Comparison of ENCODE assay signal across 24 cellular contexts in genomic region chr1:47769983-47770382, GRCh38.
"Had no signal": no experiment of that assay in that cellular context is flagged by ENCODE, and none has a peak within 500 bp of the region (broad histone marks: within the 10 kb centered on the region; RNA-seq: fewer than 3 reads in every experiment).

No MANE protein-coding gene starts in this region.

- ATAC-seq: foreskin keratinocyte, gastroesophageal sphincter, heart left ventricle, left cardiac atrium, left lung, left ventricle myocardium superior, mucosa of descending colon had no signal

- H3K27ac ChIP-seq: colonic mucosa, dorsolateral prefrontal cortex, foreskin keratinocyte, gastroesophageal sphincter, heart left ventricle, hepatocyte, left lung had no signal

- DNase-seq: colonic mucosa; dermis blood vessel endothelial cell; dorsolateral prefrontal cortex; effector CD4-positive, alpha-beta T cell; effector memory CD4-positive, alpha-beta T cell; foreskin keratinocyte; hypothalamus; immature natural killer cell; islet precursor cell; left cardiac atrium; left lung; left ventricle myocardium superior; mammary epithelial cell; mesendoderm; midbrain; mucosa of descending colon; naive B cell had no signal

- H3K4me2 ChIP-seq: hepatocyte had no signal

- H3K4me3 ChIP-seq: colonic mucosa, dorsolateral prefrontal cortex, esophagus muscularis mucosa, gastroesophageal sphincter, heart left ventricle, hepatocyte, left lung, lung, mucosa of descending colon had no signal

- H3K4me1 ChIP-seq: colonic mucosa, foreskin keratinocyte, gastroesophageal sphincter, left lung had no signal

- H3K36me3 ChIP-seq: colonic mucosa, heart left ventricle, left lung had no signal

- H3K27me3 ChIP-seq: colonic mucosa, dorsolateral prefrontal cortex, esophagus muscularis mucosa, foreskin keratinocyte, gastroesophageal sphincter, heart left ventricle, hepatocyte, left lung had no signal

- H3K79me2 ChIP-seq: hepatocyte had no signal

- FAIRE-seq: endothelial cell of umbilical vein, frontal cortex had no signal

- H2AFZ ChIP-seq: hepatocyte had no signal

- H3K9me3 ChIP-seq: colonic mucosa, esophagus muscularis mucosa, gastroesophageal sphincter, heart left ventricle, left lung, mucosa of descending colon had no signal
